In genomic region chr3:133868758-133869429, GRCh38 we compare ENCODE assay signal across 29 cellular contexts. TPM values are rescaled to one million over a fixed set of nuclear protein-coding genes. Genes with fewer than 3 reads are reported as not detected.
DNase-seq lines count a peak whose midpoint lies in the region; ATAC-seq, FAIRE-seq and TF ChIP-seq lines count a peak whose summit lies in the region.
"Had no signal": no experiment of that assay in that cellular context is flagged by ENCODE, and none has a peak within 500 bp of the region (broad histone marks: within the 10 kb centered on the region; RNA-seq: fewer than 3 reads in every experiment).

No MANE protein-coding gene starts in this region.

- H3K4me3 Mint-ChIP-seq in CD4-positive, CD25-positive, alpha-beta regulatory T cell = no peak overlapping the region
- no peak overlapping the region for H3K4me3 Mint-ChIP-seq in activated T-helper 17 cell treated with anti-CD3 and anti-CD28 coated beads, Interleukin-2, amount 50 U/mL, for 72 hours
- H3K4me3 Mint-ChIP-seq: activated CD4-positive, alpha-beta memory T cell treated with anti-CD3 and anti-CD28 coated beads for 36 hours; activated T-cell treated with anti-CD3 and anti-CD28 coated beads, Interleukin-2, amount 50 U/mL, for 72 hours; CD4-positive, alpha-beta T cell; mesothelial cell of epicardium; naive B cell had no signal

- no peaks in the 10 kb centered on the region for H3K4me1 Mint-ChIP-seq in CD4-positive, CD25-positive, alpha-beta regulatory T cell
- no peaks in the 10 kb centered on the region for H3K4me1 Mint-ChIP-seq in activated T-helper 17 cell treated with anti-CD3 and anti-CD28 coated beads, Interleukin-2, amount 50 U/mL, for 72 hours
- H3K4me1 Mint-ChIP-seq: mesothelial cell of epicardium had no signal

- H3K79me2 ChIP-seq in smooth muscle cell (ENCODE audit: low read depth) = no peaks in the 10 kb centered on the region

- intact Hi-C loops in left cardiac atrium (cut with DNase I) = no loop called here
- intact Hi-C loops in pancreas (cut with DNase I) = no loop called here

- TF ChIP-seq CTCF in pancreas (IDR thresholded peaks at IDR 0.05) (no peak), suprapubic skin (IDR thresholded peaks at IDR 0.05) (no peak), smooth muscle cell (IDR thresholded peaks at IDR 0.05; ENCODE audit: borderline replicate concordance, insufficient read depth, poor library complexity, severe bottlenecking) (no peak)

- no peaks in the 10 kb centered on the region for H4K20me1 ChIP-seq in smooth muscle cell (ENCODE audit: low read depth)

- no peaks in the 10 kb centered on the region for H3K27me3 ChIP-seq in CD4-positive, CD25-positive, alpha-beta regulatory T cell (ENCODE audit: control insufficient read depth, insufficient read depth, low read length)
- H3K27me3 ChIP-seq in pancreas (no peaks in the 10 kb centered on the region), suprapubic skin (no peaks in the 10 kb centered on the region), smooth muscle cell (ENCODE audit: low read depth) (no peaks in the 10 kb centered on the region)
- H3K27me3 ChIP-seq: left lung, vagina had no signal

- no peak for ATAC-seq in CD4-positive, CD25-positive, alpha-beta regulatory T cell (ENCODE audit: low read depth in 2 of 2)
- ATAC-seq in left cardiac atrium (peak; percentile 39 to 45), pancreas (peak in 3 of 4 donors; percentile 38 to 71 (median 44)), GM21526 (IDR thresholded peaks at IDR 0.05; ENCODE audit: low FRiP score, unreplicated experiment) (no peak)
- ATAC-seq in activated T-helper 17 cell treated with anti-CD3 and anti-CD28 coated beads, Interleukin-2, amount 50 U/mL, for 72 hours (replicated peaks) = no peak
- ATAC-seq: activated T-cell treated with anti-CD3 and anti-CD28 coated beads, Interleukin-2, amount 50 U/mL, for 72 hours; left lung had no signal

- TF ChIP-seq POLR2A in suprapubic skin (IDR thresholded peaks at IDR 0.05) = no peak

- H3K9ac ChIP-seq in smooth muscle cell (ENCODE audit: low read depth) = no peak overlapping the region
- H3K9ac ChIP-seq: GM23248 had no signal

- no peak for TF ChIP-seq EP300 in suprapubic skin (IDR thresholded peaks at IDR 0.05)

- no peaks in the 10 kb centered on the region for H3K36me3 ChIP-seq in CD4-positive, CD25-positive, alpha-beta regulatory T cell (ENCODE audit: control insufficient read depth, insufficient read depth, low read length)
- no peaks in the 10 kb centered on the region for H3K36me3 ChIP-seq in pancreas
- H3K36me3 ChIP-seq in suprapubic skin = no peaks in the 10 kb centered on the region
- H3K36me3 ChIP-seq in smooth muscle cell (ENCODE audit: low read depth) = no peaks in the 10 kb centered on the region
- H3K36me3 ChIP-seq: brain microvascular endothelial cell, left lung, vagina had no signal

- peaks cover 0 to 3% (median 0%) of the 10 kb centered on the region in 7 donors for H3K9me3 Mint-ChIP-seq in CD4-positive, CD25-positive, alpha-beta regulatory T cell
- no peaks in the 10 kb centered on the region for H3K9me3 Mint-ChIP-seq in activated T-helper 17 cell treated with anti-CD3 and anti-CD28 coated beads, Interleukin-2, amount 50 U/mL, for 72 hours
- H3K9me3 Mint-ChIP-seq: activated CD4-positive, alpha-beta memory T cell treated with anti-CD3 and anti-CD28 coated beads for 36 hours; activated T-cell treated with anti-CD3 and anti-CD28 coated beads, Interleukin-2, amount 50 U/mL, for 72 hours; CD4-positive, alpha-beta T cell; naive B cell had no signal

- no peaks in the 10 kb centered on the region for H3K36me3 Mint-ChIP-seq in CD4-positive, CD25-positive, alpha-beta regulatory T cell
- H3K36me3 Mint-ChIP-seq in activated T-helper 17 cell treated with anti-CD3 and anti-CD28 coated beads, Interleukin-2, amount 50 U/mL, for 72 hours (ENCODE audit: low read depth) = no peaks in the 10 kb centered on the region
- H3K36me3 Mint-ChIP-seq: activated CD4-positive, alpha-beta memory T cell treated with anti-CD3 and anti-CD28 coated beads for 36 hours; mesothelial cell of epicardium; naive B cell had no signal

- no peak overlapping the region for H3K27ac ChIP-seq in CD4-positive, CD25-positive, alpha-beta regulatory T cell (ENCODE audit: insufficient read depth, low read length, poor library complexity, severe bottlenecking)
- H3K27ac ChIP-seq in angular gyrus (ENCODE audit: low read depth, low read length) (peak overlapping the region; percentile 64), pancreas (no peak overlapping the region), suprapubic skin (no peak overlapping the region), smooth muscle cell (ENCODE audit: low read depth) (no peak overlapping the region)
- H3K27ac ChIP-seq: brain microvascular endothelial cell, GM23248, left lung, vagina had no signal

- no peak for DNase-seq in CD4-positive, CD25-positive, alpha-beta regulatory T cell
- no peak for DNase-seq in left cardiac atrium
- DNase-seq in pancreas = no peak
- DNase-seq in suprapubic skin (ENCODE audit: low spot score in 2 of 2) = no peak
- no peak for DNase-seq in smooth muscle cell (lab: John Stamatoyannopoulos, UW; ENCODE audit: unreplicated experiment)
- DNase-seq: activated CD4-positive, alpha-beta memory T cell treated with anti-CD3 and anti-CD28 coated beads for 36 hours; activated CD4-positive, CD25-positive, alpha-beta regulatory T cell treated with anti-CD3 and anti-CD28 coated beads, Interleukin-2, amount 50 U/mL, for 72 hours; activated naive CD4-positive, alpha-beta T cell treated with Interleukin-2 at 50 U/mL for 16 hours; activated T-cell treated with anti-CD3 and anti-CD28 coated beads, Interleukin-2, amount 50 U/mL, for 72 hours; AML-193; brain microvascular endothelial cell; CD4-positive, alpha-beta T cell; DMS79 treated with DMSO at 0.1 percent for 48 hours; GDM1; GM23248; left lung; naive B cell; NCI-H524 treated with DMSO at 0.1 percent for 48 hours; occipital lobe; small intestine; stimulated activated naive CD4-positive, alpha-beta T cell treated with Interleukin-2 at 50 U/mL for 16 hours; T-helper 2 cell had no signal

- peaks cover 28% of the 10 kb centered on the region for H3K27me3 Mint-ChIP-seq in CD4-positive, CD25-positive, alpha-beta regulatory T cell
- H3K27me3 Mint-ChIP-seq in activated T-helper 17 cell treated with anti-CD3 and anti-CD28 coated beads, Interleukin-2, amount 50 U/mL, for 72 hours = peaks cover 10% of the 10 kb centered on the region

- H3K4me2 ChIP-seq in smooth muscle cell = no peak overlapping the region

- no peaks in the 10 kb centered on the region for H3K4me1 ChIP-seq in CD4-positive, CD25-positive, alpha-beta regulatory T cell (ENCODE audit: control insufficient read depth, insufficient read depth, low read length, poor library complexity, severe bottlenecking)
- H3K4me1 ChIP-seq in pancreas = peaks cover 0 to 5% (median 0%) of the 10 kb centered on the region in 3 donors
- H3K4me1 ChIP-seq in suprapubic skin = no peaks in the 10 kb centered on the region
- no peaks in the 10 kb centered on the region for H3K4me1 ChIP-seq in smooth muscle cell (ENCODE audit: low read depth)
- H3K4me1 ChIP-seq: left lung, vagina had no signal

- no peak for FAIRE-seq in pancreas (lab: Jason Lieb, UNC)
- FAIRE-seq: endothelial cell of umbilical vein, frontal cortex, small intestine had no signal

- H3K4me3 ChIP-seq in CD4-positive, CD25-positive, alpha-beta regulatory T cell (ENCODE audit: low read depth, low read length) = no peak overlapping the region
- no peak overlapping the region for H3K4me3 ChIP-seq in pancreas
- no peak overlapping the region for H3K4me3 ChIP-seq in suprapubic skin
- H3K4me3 ChIP-seq in smooth muscle cell = no peak overlapping the region
- H3K4me3 ChIP-seq: GM23248, left lung, vagina had no signal

- 24 to 33% methylated on average over 6 of the region's 6 CpGs for WGBS in pancreas, 2 donors
- WGBS in suprapubic skin = 66% methylated on average over 6 of the region's 6 CpGs
- 84% methylated on average over 6 of the region's 6 CpGs for whole genome bisulfite sequencing in smooth muscle cell (ENCODE audit: low lambda C conversion rate)

- no peaks in the 10 kb centered on the region for H3F3A ChIP-seq in smooth muscle cell (ENCODE audit: low read depth)

- no peak overlapping the region for H2AFZ ChIP-seq in smooth muscle cell (ENCODE audit: low read depth)
- H2AFZ ChIP-seq: GM23248 had no signal

- H3K9me3 ChIP-seq in CD4-positive, CD25-positive, alpha-beta regulatory T cell (ENCODE audit: control insufficient read depth in 2 of 2, low read length in 2 of 2) = no peaks in the 10 kb centered on the region
- H3K9me3 ChIP-seq in pancreas (no peaks in the 10 kb centered on the region), suprapubic skin (no peaks in the 10 kb centered on the region), smooth muscle cell (replicated peaks; ENCODE audit: low read depth) (no peaks in the 10 kb centered on the region)
- H3K9me3 ChIP-seq: left lung, vagina had no signal

- peak overlapping the region in 2 of 3 donors; percentile 20 to 58 for H3K27ac Mint-ChIP-seq in CD4-positive, CD25-positive, alpha-beta regulatory T cell
- no peak overlapping the region for H3K27ac Mint-ChIP-seq in activated T-helper 17 cell treated with anti-CD3 and anti-CD28 coated beads, Interleukin-2, amount 50 U/mL, for 72 hours
- H3K27ac Mint-ChIP-seq: activated CD4-positive, alpha-beta memory T cell treated with anti-CD3 and anti-CD28 coated beads for 36 hours; activated T-cell treated with anti-CD3 and anti-CD28 coated beads, Interleukin-2, amount 50 U/mL, for 72 hours; CD4-positive, alpha-beta T cell; mesothelial cell of epicardium; naive B cell had no signal

RNA-seq across cellular contexts. Expression of gene RAB6B, which starts 26.8 kb away (rescaled TPM):
- 0.94 TPM for total RNA-seq in CD4-positive, CD25-positive, alpha-beta regulatory T cell
- under 1 TPM; 0.16 to 0.41 (median 0.25) TPM for polyA plus RNA-seq in CD4-positive, CD25-positive, alpha-beta regulatory T cell
- total RNA-seq in left cardiac atrium = 10 to 100 TPM; 41.4 to 41.6 TPM
- 1 to 10 TPM; 1.8 to 9.2 (median 5.4) TPM for total RNA-seq in pancreas
- 1 to 10 TPM; 1.6 to 3.1 TPM for polyA plus RNA-seq in pancreas
- total RNA-seq in suprapubic skin = 1 to 10 TPM in 1 of 4 donors, under 1 TPM in 3; 0.34 to 1.3 (median 0.83) TPM
- 1.6 and 2.0 TPM in 2 replicates for total RNA-seq in smooth muscle cell
- polyA plus RNA-seq in smooth muscle cell = 1.2 and 2.2 TPM in 2 replicates
- 1 to 10 TPM in 1 of 2 donors, under 1 TPM in 1; 0.19 to 3.1 TPM for total RNA-seq in activated T-helper 17 cell treated with anti-CD3 and anti-CD28 coated beads, Interleukin-2, amount 50 U/mL, for 72 hours
- total RNA-seq: CD4-positive, alpha-beta T cell had no signal

Comparison
In these comparisons a context has a peak if more than half of its experiments do, and no peak if none do; other contexts are left out.
1. ATAC-seq: peak in left cardiac atrium (2 of 2) and pancreas (3 of 4); none in CD4-positive, CD25-positive, alpha-beta regulatory T cell (0 of 2), GM21526 (single experiment) and activated T-helper 17 cell treated with anti-CD3 and anti-CD28 coated beads, Interleukin-2, amount 50 U/mL, for 72 hours (single experiment).
2. RNA of gene RAB6B, which starts 26.8 kb away (total RNA-seq): 41.4 to 41.6 TPM in left cardiac atrium; 1.8 to 9.2 TPM in pancreas, 0.19 to 3.1 TPM in activated T-helper 17 cell treated with anti-CD3 and anti-CD28 coated beads, Interleukin-2, amount 50 U/mL, for 72 hours, 1.6 to 2.0 TPM in smooth muscle cell, 0.94 TPM in CD4-positive, CD25-positive, alpha-beta regulatory T cell (single experiment) and 0.34 to 1.3 TPM in suprapubic skin; every median in the first group is over 4 times any median in the second.